In genomic region chr13:113904411-113904810, GRCh38 we compare ENCODE assay signal across 7 cellular contexts. TPM values are rescaled to one million over a fixed set of nuclear protein-coding genes. Genes with fewer than 3 reads are reported as not detected.
A peak's percentile ranks its signal among the peaks of the same experiment; 100 is the strongest.
DNase-seq lines count a peak whose midpoint lies in the region; ATAC-seq and TF ChIP-seq lines count a peak whose summit lies in the region.

No MANE protein-coding gene starts in this region.

- H3K27me3 ChIP-seq in OCI-LY3 (ENCODE audit: low read depth, low read length) (peaks cover 14% of the 10 kb centered on the region), colonic mucosa (no peaks in the 10 kb centered on the region)

- intact Hi-C loops in colonic mucosa (cut with DNase I): no loop called here

- ATAC-seq in HG02642 (IDR thresholded peaks at IDR 0.05; ENCODE audit: poor library complexity, unreplicated experiment): no peak

- H3K36me3 ChIP-seq in OCI-LY3 (replicated peaks; ENCODE audit: low read depth, low read length): no peaks in the 10 kb centered on the region
- no peaks in the 10 kb centered on the region for H3K36me3 ChIP-seq in colonic mucosa

- H3K9ac ChIP-seq in OCI-LY3 (ENCODE audit: low read length) (no peak overlapping the region), colonic mucosa (ENCODE audit: low read depth in 2 of 2, low read length in 2 of 2) (no peak overlapping the region)

- no peak overlapping the region for H3K4me2 ChIP-seq in OCI-LY3 (ENCODE audit: low read length)

- no peaks in the 10 kb centered on the region for H3K79me2 ChIP-seq in OCI-LY3 (ENCODE audit: low read length)

- no peaks in the 10 kb centered on the region for H3K4me1 ChIP-seq in OCI-LY3 (ENCODE audit: low read length)
- H3K4me1 ChIP-seq in colonic mucosa: no peaks in the 10 kb centered on the region

- DNase-seq in colonic mucosa (peak; percentile 44), lung microvascular endothelial cell (ENCODE audit: low read depth in 2 of 2) (peak; percentile 70 to 81), SW 1271 (lab: John Stamatoyannopoulos, UW) (no peak), activated gamma-delta T cell (lab: John Stamatoyannopoulos, UW) (no peak)

- no peak overlapping the region for H2AFZ ChIP-seq in OCI-LY3 (ENCODE audit: low read depth, low read length)

- H3K4me3 ChIP-seq in OCI-LY3 (ENCODE audit: low read length) (no peak overlapping the region), colonic mucosa (no peak overlapping the region)

- no peaks in the 10 kb centered on the region for H3K9me3 ChIP-seq in OCI-LY3 (ENCODE audit: insufficient read depth, low read length)
- H3K9me3 ChIP-seq in colonic mucosa: no peaks in the 10 kb centered on the region

- no peaks in the 10 kb centered on the region for H4K20me1 ChIP-seq in OCI-LY3 (ENCODE audit: insufficient read depth, low read length)

- peak; percentile 44 for TF ChIP-seq CTCF in GM12874 (IDR thresholded peaks at IDR 0.05; ENCODE audit: insufficient read depth, low read depth, low read length)
- peak; percentile 39 for TF ChIP-seq CTCF in OCI-LY3 (IDR thresholded peaks at IDR 0.05; ENCODE audit: low read depth, low read length)
- peak; percentile 40 for TF ChIP-seq CTCF in colonic mucosa (IDR thresholded peaks at IDR 0.05)

- H3K27ac ChIP-seq in OCI-LY3 (ENCODE audit: low read length): no peak overlapping the region
- H3K27ac ChIP-seq in colonic mucosa: no peak overlapping the region

RNA-seq across cellular contexts. Expression of gene GAS6, which starts 40.5 kb away (rescaled TPM):
- total RNA-seq in colonic mucosa: 100 to 1,000 TPM; 118 to 121 TPM
- total RNA-seq in lung microvascular endothelial cell: 54.5 and 130 TPM in 2 replicates

Comparison
In these comparisons a context has a peak if more than half of its experiments do, and no peak if none do; other contexts are left out.
1. DNase-seq: peak in colonic mucosa (single experiment) and lung microvascular endothelial cell (2 of 2); none in SW 1271 (0 of 2) and activated gamma-delta T cell (single experiment).
2. Peak in every context shown above with its lines, with median percentiles within 50 percentile points of each other: CTCF ChIP-seq.